15 cellular contexts compared by ENCODE assay signal in the genomic region with DNA sequence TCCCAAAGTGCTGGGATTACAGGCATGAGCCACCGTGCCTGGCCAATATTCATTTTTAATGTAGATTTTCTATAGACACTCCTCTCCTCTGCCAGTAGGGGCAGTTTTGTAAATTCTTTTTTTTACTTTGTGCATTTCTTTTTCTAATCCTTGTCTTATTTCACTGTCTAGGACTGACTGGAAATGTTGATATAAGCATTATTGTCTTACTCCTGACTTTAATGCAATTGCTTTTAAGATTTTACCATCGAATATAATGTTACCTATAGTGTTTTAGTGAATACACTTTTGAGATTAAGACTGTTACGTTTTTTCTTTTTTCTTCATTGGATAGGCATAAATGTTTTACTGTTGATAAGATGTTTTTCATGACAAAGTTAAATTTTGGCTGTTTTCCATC. TPM values are rescaled to one million over a fixed set of nuclear protein-coding genes. Genes with fewer than 3 reads are reported as not detected.
DNase-seq lines count a peak whose midpoint lies in the region; ATAC-seq and TF ChIP-seq lines count a peak whose summit lies in the region.
"Had no signal": no experiment of that assay in that cellular context is flagged by ENCODE, and none has a peak within 500 bp of the region (broad histone marks: within the 10 kb centered on the region; RNA-seq: fewer than 3 reads in every experiment).

No MANE protein-coding gene starts in this region.

- CTCF ChIA-PET in A673 (lab: Charles Lee) (no interaction called here), RWPE1 (lab: Yijun Ruan, JAX) (interaction anchor here (0.5 to 0.6 kb wide), 2 partner anchors 24 to 144 kb away, joined by 3 read pairs; no protein-coding TSS in a partner anchor)

- H3K27me3 ChIP-seq in A673 (replicated peaks; ENCODE audit: insufficient read depth, low read depth, low read length, poor library complexity) (no peaks in the 10 kb centered on the region), right cardiac atrium (ENCODE audit: control insufficient read depth, insufficient read depth) (no peaks in the 10 kb centered on the region), HAP-1 (ENCODE audit: low read depth) (no peaks in the 10 kb centered on the region)

- WGBS in right cardiac atrium = 79% methylated on average over 3 of the region's 3 CpGs

- POLR2A ChIA-PET in A673 (lab: Charles Lee; ENCODE audit: low non-redundant PET) = no interaction called here
- POLR2A ChIA-PET in RWPE1 (lab: Yijun Ruan, JAX; ENCODE audit: low non-redundant PET) = no interaction called here

- H3K4me1 ChIP-seq in A673 (ENCODE audit: insufficient read depth, low read length, poor library complexity, severe bottlenecking) (no peaks in the 10 kb centered on the region), right cardiac atrium (ENCODE audit: control insufficient read depth, insufficient read depth, low read length) (no peaks in the 10 kb centered on the region), HAP-1 (no peaks in the 10 kb centered on the region)

- no peak for ATAC-seq in right cardiac atrium

- H3K27ac ChIP-seq in A673 (ENCODE audit: low read depth, low read length, poor library complexity, severe bottlenecking) (no peak overlapping the region), RWPE1 (no peak overlapping the region), right cardiac atrium (ENCODE audit: low read length) (no peak overlapping the region)

- in situ Hi-C loops in HAP-1 (cut with MboI; ENCODE audit: low sequenced_read_pairs) = no loop called here

- no TSS peak for BruUV-seq in A673 (replicated peaks; lab: Mats Ljungman, UMichigan)

- no peak for DNase-seq in A673 (ENCODE audit: low spot score)
- DNase-seq in RWPE1 (ENCODE audit: low spot score) = no peak
- DNase-seq in fibroblast of villous mesenchyme (ENCODE audit: low read depth) = no peak
- no peak for DNase-seq in hypothalamus (lab: John Stamatoyannopoulos, UW)
- no peak for DNase-seq in right cardiac atrium
- DNase-seq in UCSD-AML1 (lab: John Stamatoyannopoulos, UW; ENCODE audit: unreplicated experiment) = no peak
- DNase-seq in HAP-1 (ENCODE audit: low spot score in 2 of 2) = no peak
- DNase-seq: activated CD8-positive, alpha-beta memory T cell treated with anti-CD3 and anti-CD28 coated beads, Interleukin-2, amount 50 U/mL, for 48 hours; amygdala; CD4-positive, CD25-positive, alpha-beta regulatory T cell; HCEC 1CT; immature natural killer cell had no signal

- H3K4me3 ChIP-seq in A673 (ENCODE audit: low read depth, low read length, poor library complexity, severe bottlenecking) (no peak overlapping the region), fibroblast of villous mesenchyme (ENCODE audit: low read depth, low read length) (no peak overlapping the region), right cardiac atrium (ENCODE audit: low read length) (no peak overlapping the region), HAP-1 (no peak overlapping the region)

- TF ChIP-seq CTCF in A673 (conservative IDR thresholded peaks at IDR 0.05; ENCODE audit: low read depth, low read length) (peak; percentile 44), GM12874 (IDR thresholded peaks at IDR 0.05; ENCODE audit: insufficient read depth, low read depth, low read length) (0 out of 2 replicates have a peak, but pooled peaks have one; percentile 11), RWPE1 (conservative IDR thresholded peaks at IDR 0.05; ENCODE audit: low read depth) (0 out of 2 replicates have a peak, but pooled peaks have one; percentile 13), fibroblast of villous mesenchyme (IDR thresholded peaks at IDR 0.05; ENCODE audit: insufficient read depth, low read depth, low read length) (peak; percentile 46)

- H3K36me3 ChIP-seq in A673 (ENCODE audit: insufficient read depth, low read length, poor library complexity, severe bottlenecking) = no peaks in the 10 kb centered on the region
- no peaks in the 10 kb centered on the region for H3K36me3 ChIP-seq in HAP-1 (replicated peaks)

- H3K9me3 ChIP-seq in A673 (ENCODE audit: low read depth, low read length, poor library complexity, severe bottlenecking) = no peaks in the 10 kb centered on the region
- H3K9me3 ChIP-seq in right cardiac atrium (ENCODE audit: control insufficient read depth, low read length) = no peaks in the 10 kb centered on the region
- H3K9me3 ChIP-seq in HAP-1 = no peaks in the 10 kb centered on the region

- intact Hi-C loops in A673 (cut with micrococcal nuclease; ENCODE audit: unreplicated experiment) = no loop called here
- intact Hi-C loops in right cardiac atrium (cut with DNase I) = no loop called here

RNA-seq across cellular contexts. Expression of a gene that starts 35.4 kb away (rescaled TPM):
- 39.9 and 66.5 TPM in 2 replicates for total RNA-seq in A673 (2021)
- total RNA-seq in fibroblast of villous mesenchyme = 52.2 and 75.6 TPM in 2 replicates
- total RNA-seq in right cardiac atrium = 100 to 1,000 TPM; 134 to 401 (median 261) TPM
- polyA plus RNA-seq in right cardiac atrium = 33.8 TPM

RNA-seq across cellular contexts. Expression of a gene that starts 57.7 kb away (rescaled TPM):
- total RNA-seq in A673 (2021) (0.24 TPM in 1 of 2 replicates, not detected in the other), fibroblast of villous mesenchyme (0.32 and 11.2 TPM in 2 replicates), right cardiac atrium (not detected)
- 0.07 TPM for polyA plus RNA-seq in right cardiac atrium
- total RNA-seq: CD4-positive, CD25-positive, alpha-beta regulatory T cell; RPMI7951 had no signal
- polyA plus RNA-seq: urinary bladder had no signal
